Comparison of ENCODE assay signal across 14 cellular contexts in genomic region chrX:137342969-137343368, GRCh38.
A peak's percentile ranks its signal among the peaks of the same experiment; 100 is the strongest.
DNase-seq lines count a peak whose midpoint lies in the region; ATAC-seq, FAIRE-seq and TF ChIP-seq lines count a peak whose summit lies in the region.
"Had no signal": no experiment of that assay in that cellular context is flagged by ENCODE, and none has a peak within 500 bp of the region (broad histone marks: within the 10 kb centered on the region; RNA-seq: fewer than 3 reads in every experiment).

No MANE protein-coding gene starts in this region.

- H3K27me3 ChIP-seq in DND-41 (ENCODE audit: insufficient read depth, low read length, poor library complexity) (no peaks in the 10 kb centered on the region), astrocyte (ENCODE audit: insufficient read depth, low read length) (no peaks in the 10 kb centered on the region)

- H3K9ac ChIP-seq in DND-41 (ENCODE audit: low read depth, low read length) (no peak overlapping the region), astrocyte (ENCODE audit: low read length) (no peak overlapping the region)
- H3K9ac ChIP-seq: BLaER1 had no signal

- H3K27ac Mint-ChIP-seq in astrocyte (ENCODE audit: unreplicated experiment), result no peak overlapping the region
- H3K27ac Mint-ChIP-seq: CD4-positive, CD25-positive, alpha-beta regulatory T cell had no signal

- peaks cover 4% of the 10 kb centered on the region for H3K27me3 Mint-ChIP-seq in astrocyte (ENCODE audit: low read depth, unreplicated experiment)
- H3K27me3 Mint-ChIP-seq: CD4-positive, CD25-positive, alpha-beta regulatory T cell had no signal

- ATAC-seq in DND-41 (ENCODE audit: insufficient read depth, low read depth) (no peak), HG03139 (IDR thresholded peaks at IDR 0.05; ENCODE audit: unreplicated experiment) (no peak), HG03045 (IDR thresholded peaks at IDR 0.05; ENCODE audit: unreplicated experiment) (no peak)
- ATAC-seq: GM12878, HepG2 had no signal

- H3K27ac ChIP-seq in DND-41 (ENCODE audit: low read length) (no peak overlapping the region), astrocyte (ENCODE audit: low read depth, low read length) (no peak overlapping the region)
- H3K27ac ChIP-seq: BLaER1 had no signal

- no peak overlapping the region for H3K4me2 ChIP-seq in DND-41 (ENCODE audit: insufficient read depth, low read length)
- H3K4me2 ChIP-seq in astrocyte (ENCODE audit: low read length), result no peak overlapping the region
- H3K4me2 ChIP-seq: BLaER1 had no signal

- no peaks in the 10 kb centered on the region for H3K36me3 ChIP-seq in DND-41 (ENCODE audit: insufficient read depth, low read length)
- no peaks in the 10 kb centered on the region for H3K36me3 ChIP-seq in astrocyte (ENCODE audit: insufficient read depth, low read length)
- H3K36me3 ChIP-seq: BLaER1, HAP-1 had no signal

- no peaks in the 10 kb centered on the region for H4K20me1 ChIP-seq in DND-41 (ENCODE audit: insufficient read depth, low read length)
- H4K20me1 ChIP-seq in astrocyte (ENCODE audit: insufficient read depth, low read length), result no peaks in the 10 kb centered on the region
- H4K20me1 ChIP-seq: BLaER1 had no signal

- H2AFZ ChIP-seq in DND-41 (ENCODE audit: low read depth, low read length) (no peak overlapping the region), astrocyte (ENCODE audit: low read depth, low read length) (no peak overlapping the region)

- H3K4me1 Mint-ChIP-seq in astrocyte (ENCODE audit: low read depth, unreplicated experiment), result no peaks in the 10 kb centered on the region
- H3K4me1 Mint-ChIP-seq: CD4-positive, CD25-positive, alpha-beta regulatory T cell had no signal

- H3K4me3 ChIP-seq in DND-41 (ENCODE audit: low read depth in 1 of 2, low read length in 2 of 2) (no peak overlapping the region), astrocyte (ENCODE audit: insufficient read depth, low read depth, low read length) (no peak overlapping the region)
- H3K4me3 ChIP-seq: BLaER1, GM12878, HAP-1 had no signal

- FAIRE-seq in astrocyte (lab: Jason Lieb, UNC), result peak; percentile 58
- FAIRE-seq: GM12878, H1, HepG2, HTR-8/SVneo had no signal

- H3K9me3 ChIP-seq in DND-41 (ENCODE audit: insufficient read depth, low read length, severe bottlenecking) (no peaks in the 10 kb centered on the region), astrocyte (ENCODE audit: insufficient read depth, low read depth, low read length) (no peaks in the 10 kb centered on the region)
- H3K9me3 ChIP-seq: BLaER1, HAP-1 had no signal

- TF ChIP-seq CTCF in DND-41 (IDR thresholded peaks at IDR 0.05; ENCODE audit: borderline replicate concordance, extremely low read depth, low read length, poor library complexity, severe bottlenecking) (peak; percentile 4), astrocyte (IDR thresholded peaks at IDR 0.05; ENCODE audit: insufficient read depth, low read depth, low read length) (no peak)

- H3K4me1 ChIP-seq in DND-41 (ENCODE audit: insufficient read depth, low read length) (no peaks in the 10 kb centered on the region), astrocyte (ENCODE audit: insufficient read depth, low read length) (no peaks in the 10 kb centered on the region)
- H3K4me1 ChIP-seq: BLaER1, HAP-1 had no signal

- H3K36me3 Mint-ChIP-seq in astrocyte (ENCODE audit: low read depth, unreplicated experiment), result no peaks in the 10 kb centered on the region
- H3K36me3 Mint-ChIP-seq: CD4-positive, CD25-positive, alpha-beta regulatory T cell had no signal

- no peaks in the 10 kb centered on the region for H3K9me3 Mint-ChIP-seq in astrocyte (ENCODE audit: unreplicated experiment)
- H3K9me3 Mint-ChIP-seq: CD4-positive, CD25-positive, alpha-beta regulatory T cell had no signal

- no peak overlapping the region for H3K4me3 Mint-ChIP-seq in astrocyte (ENCODE audit: unreplicated experiment)
- H3K4me3 Mint-ChIP-seq: CD4-positive, CD25-positive, alpha-beta regulatory T cell had no signal

- DNase-seq in DND-41, result no peak
- DNase-seq in NCI-H1694 (lab: John Stamatoyannopoulos, UW), result peak; percentile 23
- no peak for DNase-seq in astrocyte (ENCODE audit: low read depth)
- DNase-seq in activated CD4-positive, alpha-beta T cell treated with anti-CD3 and anti-CD28 coated beads for 4 hours, result no peak
- DNase-seq: CD4-positive, CD25-positive, alpha-beta regulatory T cell; DMS53 had no signal

- no peaks in the 10 kb centered on the region for H3K79me2 ChIP-seq in DND-41 (ENCODE audit: insufficient read depth, low read length)
- no peaks in the 10 kb centered on the region for H3K79me2 ChIP-seq in astrocyte (ENCODE audit: insufficient read depth, low read length)
